Comparison of ENCODE assay signal across 8 cellular contexts in the genomic region with DNA sequence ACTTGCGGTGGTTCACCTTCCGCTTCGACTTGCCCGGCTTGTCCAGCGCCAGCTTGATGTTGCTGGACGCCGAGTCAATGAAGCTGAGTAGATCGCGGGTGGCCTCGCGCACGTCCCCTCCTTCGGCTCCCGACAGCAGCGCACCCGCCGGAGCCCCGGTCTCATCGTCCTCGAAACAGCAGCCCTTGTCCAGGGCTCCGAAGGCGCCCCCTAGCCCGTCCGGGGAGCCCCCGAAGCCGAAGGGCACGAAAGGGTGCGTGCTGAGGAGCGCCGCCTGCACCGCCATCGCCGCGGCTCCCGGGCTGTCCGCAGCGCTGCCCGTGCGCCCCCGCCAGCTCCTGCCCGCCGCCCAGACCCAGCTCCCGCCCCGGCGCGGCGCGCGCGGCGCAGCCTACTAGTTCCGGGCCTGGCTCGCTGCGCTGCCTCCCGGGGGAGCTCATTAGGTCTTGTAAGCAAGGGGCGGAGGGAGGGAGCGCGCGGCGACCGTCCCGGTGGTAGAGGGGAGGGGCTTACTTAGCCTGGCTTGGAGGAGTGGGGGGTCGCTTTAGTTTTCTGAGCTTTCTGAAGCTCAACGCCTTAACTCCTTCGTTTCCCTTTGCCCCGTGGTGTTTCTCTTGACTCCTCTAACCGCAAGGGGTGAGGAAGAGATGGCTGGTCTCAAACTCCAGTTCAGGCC. TPM values are rescaled to one million over a fixed set of nuclear protein-coding genes. Genes with fewer than 3 reads are reported as not detected.
DNase-seq lines count a peak whose midpoint lies in the region; ATAC-seq and FAIRE-seq lines count a peak whose summit lies in the region.

Gene FAM181B (minus strand): TSS at position 421 of the 676 bp plus-strand sequence. CDS start 135 bp downstream, at position 286.

- POLR2A ChIA-PET in activated CD4-positive, alpha-beta memory T cell treated with anti-CD3 and anti-CD28 coated beads, Interleukin-2, amount 10 ng/mL, durations not matched to agents 7 days and 5 days (lab: Charles Lee) = interaction anchor here (1.0 kb wide), 1 partner anchor 22 kb away, joined by 3 read pairs; no protein-coding TSS in a partner anchor

- H3K9me3 ChIP-seq in ES-I3 (ENCODE audit: control insufficient read depth, insufficient read depth, low read length) (no peaks in the 10 kb centered on the region), mononuclear cell (ENCODE audit: low read depth, low read length) (no peaks in the 10 kb centered on the region), thymus (ENCODE audit: control insufficient read depth) (no peaks in the 10 kb centered on the region)

- CTCF ChIA-PET in activated CD4-positive, alpha-beta memory T cell treated with anti-CD3 and anti-CD28 coated beads, Interleukin-2, amount 10 ng/mL, durations not matched to agents 7 days and 5 days (lab: Charles Lee) = interaction anchor here (0.5 to 1.1 kb wide), 3 partner anchors 14 to 469 kb away, joined by 3 to 6 read pairs (median 4); no protein-coding TSS in a partner anchor

- H3K4me3 ChIP-seq in mononuclear cell (ENCODE audit: low read length) = peak within 1 kb of the TSS; percentile 8
- peak within 1 kb of the TSS; percentile 30 for H3K4me3 ChIP-seq in thymus (ENCODE audit: low read length)

- FAIRE-seq in HTR-8/SVneo (lab: Jason Lieb, UNC) = no peak

- peaks cover 2% of the 10 kb centered on the region for H3K36me3 Mint-ChIP-seq in activated CD4-positive, alpha-beta memory T cell treated with anti-CD3 and anti-CD28 coated beads, Interleukin-2, amount 10 ng/mL, durations not matched to agents 7 days and 5 days (ENCODE audit: low read depth)

- H3K9me3 Mint-ChIP-seq in activated CD4-positive, alpha-beta memory T cell treated with anti-CD3 and anti-CD28 coated beads, Interleukin-2, amount 10 ng/mL, durations not matched to agents 7 days and 5 days = no peaks in the 10 kb centered on the region

- H3K36me3 ChIP-seq in ES-I3 (ENCODE audit: insufficient read depth, low read length) = no peaks in the 10 kb centered on the region
- no peaks in the 10 kb centered on the region for H3K36me3 ChIP-seq in thymus (ENCODE audit: control insufficient read depth, insufficient read depth)

- peak within 1 kb of the TSS; percentile 33 for H3K4me3 Mint-ChIP-seq in activated CD4-positive, alpha-beta memory T cell treated with anti-CD3 and anti-CD28 coated beads, Interleukin-2, amount 10 ng/mL, durations not matched to agents 7 days and 5 days

- ATAC-seq in esophagus mucosa = peak; percentile 53
- ATAC-seq in HG02852 (IDR thresholded peaks at IDR 0.05; ENCODE audit: unreplicated experiment) = no peak

- H3K27me3 ChIP-seq in mononuclear cell (ENCODE audit: insufficient read depth, low read length) (peaks cover 82% of the 10 kb centered on the region), thymus (ENCODE audit: control insufficient read depth, insufficient read depth) (peaks cover 37% of the 10 kb centered on the region)

- H3K4me1 ChIP-seq in ES-I3 (ENCODE audit: insufficient read depth, low read length) = no peaks in the 10 kb centered on the region; the same call in none of the 2 replicates
- H3K4me1 ChIP-seq in mononuclear cell (ENCODE audit: insufficient read depth, low read length) = no peaks in the 10 kb centered on the region
- H3K4me1 ChIP-seq in thymus (ENCODE audit: control insufficient read depth, insufficient read depth, low read length) = no peaks in the 10 kb centered on the region

- peaks cover 68% of the 10 kb centered on the region for H3K27me3 Mint-ChIP-seq in activated CD4-positive, alpha-beta memory T cell treated with anti-CD3 and anti-CD28 coated beads, Interleukin-2, amount 10 ng/mL, durations not matched to agents 7 days and 5 days

- peak; percentile 27 for DNase-seq in M059J (ENCODE audit: low read depth)
- no peak for DNase-seq in activated CD4-positive, alpha-beta memory T cell treated with anti-CD3 and anti-CD28 coated beads, Interleukin-2, amount 10 ng/mL, durations not matched to agents 7 days and 5 days
- no peak for DNase-seq in HTR-8/SVneo (ENCODE audit: insufficient read length, low spot score)

- WGBS in thymus = under 1% methylated on average over 67 of the region's 67 CpGs

- peaks cover 5% of the 10 kb centered on the region for H3K4me1 Mint-ChIP-seq in activated CD4-positive, alpha-beta memory T cell treated with anti-CD3 and anti-CD28 coated beads, Interleukin-2, amount 10 ng/mL, durations not matched to agents 7 days and 5 days

- H3K27ac Mint-ChIP-seq in activated CD4-positive, alpha-beta memory T cell treated with anti-CD3 and anti-CD28 coated beads, Interleukin-2, amount 10 ng/mL, durations not matched to agents 7 days and 5 days = no peak within 1 kb of the TSS

- no peak within 1 kb of the TSS for H3K27ac ChIP-seq in thymus (ENCODE audit: low read depth)

- peak within 1 kb of the TSS; percentile 45; the same call in 1 of the 2 replicates for H3K9ac ChIP-seq in ES-I3 (ENCODE audit: low read depth, low read length)

RNA-seq across cellular contexts. Expression of gene FAM181B, which starts in this region (rescaled TPM):
- 0.02 TPM in 1 of 2 replicates, not detected in the other for total RNA-seq in M059J (2014; rRNA removed; shearing (Covaris generic))
- total RNA-seq in activated CD4-positive, alpha-beta memory T cell treated with anti-CD3 and anti-CD28 coated beads, Interleukin-2, amount 10 ng/mL, durations not matched to agents 7 days and 5 days = not detected
- total RNA-seq in esophagus mucosa (0.28 TPM), mononuclear cell (under 0.01 TPM)
- polyA plus RNA-seq in thymus = 0.18 TPM

Comparison
In these comparisons a context has a peak if more than half of its experiments do, and no peak if none do; other contexts are left out.
1. Peak in DNase-seq in M059J; RNA of the gene not detected or under 1 TPM.
2. Peak in ATAC-seq in esophagus mucosa; RNA of the gene not detected or under 1 TPM.